ENCODE assay signal across 21 cellular contexts in the genomic region with DNA sequence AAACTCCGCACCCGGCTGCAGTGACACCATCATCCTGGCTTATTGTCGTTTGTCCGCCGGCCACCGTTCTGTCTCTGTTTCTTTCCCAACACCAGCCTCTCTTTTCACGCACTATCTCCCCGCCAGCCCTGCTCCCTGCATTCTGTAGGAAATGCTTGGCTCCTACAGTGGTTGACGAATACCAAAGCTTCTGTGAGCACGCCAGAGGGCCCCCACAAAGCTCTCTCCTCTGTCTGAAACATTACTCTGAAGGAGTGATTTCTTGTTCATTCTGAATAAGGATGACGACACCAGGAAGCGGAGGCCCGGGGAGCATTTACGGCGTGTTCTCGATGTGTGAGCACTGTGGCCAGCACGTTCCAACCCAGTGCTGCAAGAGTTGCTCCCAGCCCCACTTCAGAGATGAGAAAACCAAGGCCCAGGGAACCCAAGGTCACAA. TPM values are rescaled to one million over a fixed set of nuclear protein-coding genes. Genes with fewer than 3 reads are reported as not detected.
DNase-seq lines count a peak whose midpoint lies in the region; ATAC-seq and TF ChIP-seq lines count a peak whose summit lies in the region.
"Had no signal": no experiment of that assay in that cellular context is flagged by ENCODE, and none has a peak within 500 bp of the region (broad histone marks: within the 10 kb centered on the region; RNA-seq: fewer than 3 reads in every experiment).

No MANE protein-coding gene starts in this region.

- H3K4me1 Mint-ChIP-seq in HFFc6 (ENCODE audit: low read depth): peaks cover 59% of the 10 kb centered on the region
- peaks cover 49% of the 10 kb centered on the region for H3K4me1 Mint-ChIP-seq in central memory CD8-positive, alpha-beta T cell
- peaks cover 50 to 64% of the 10 kb centered on the region in 2 donors for H3K4me1 Mint-ChIP-seq in natural killer cell treated with Interleukin-12 subunit alpha and Interleukin-12 subunit beta and Interleukin-15 and Interleukin-18, amount 100 ng/mL, for 72 hours (ENCODE audit: low read depth in 2 of 2)

- DNase-seq in AG08396 (ENCODE audit: low spot score): peak; percentile 62
- no peak for DNase-seq in HFFc6
- DNase-seq in central memory CD8-positive, alpha-beta T cell (ENCODE audit: low spot score in 2 of 2): no peak
- no peak for DNase-seq in natural killer cell treated with Interleukin-12 subunit alpha and Interleukin-12 subunit beta and Interleukin-15 and Interleukin-18, amount 100 ng/mL, for 72 hours (ENCODE audit: low spot score)
- DNase-seq in NK-92 treated with Interleukin-12 subunit alpha and Interleukin-12 subunit beta, amount 100 ng/mL, for 24 hours (lab: John Stamatoyannopoulos, UW): no peak
- no peak for DNase-seq in pons (ENCODE audit: low spot score)
- DNase-seq: activated CD4-positive, alpha-beta memory T cell treated with anti-CD3 and anti-CD28 coated beads for 36 hours; activated gamma-delta T cell treated with Interleukin-2 at 50 U/mL for 16 hours; activated T-cell treated with anti-CD3 and anti-CD28 coated beads for 4 hours; endodermal cell; esophagus squamous epithelium; left colon; mesendoderm; naive thymus-derived CD4-positive, alpha-beta T cell; NCI-H1694; stimulated activated naive B cell treated with anti-CD40 and anti-IgM and Interleukin-4, amounts not matched to agents 10 μg/mL and 1 μg/mL and 100 μg/mL, for 72 hours; T1000 had no signal

- H3K27ac Mint-ChIP-seq in HFFc6: peak overlapping the region; percentile 95; the same call in 1 of the 2 replicates
- peak overlapping the region; percentile 79 for H3K27ac Mint-ChIP-seq in central memory CD8-positive, alpha-beta T cell (ENCODE audit: low read depth)
- H3K27ac Mint-ChIP-seq in natural killer cell treated with Interleukin-12 subunit alpha and Interleukin-12 subunit beta and Interleukin-15 and Interleukin-18, amount 100 ng/mL, for 72 hours: peak overlapping the region; percentile 90 to 96
- H3K27ac Mint-ChIP-seq: activated CD4-positive, alpha-beta memory T cell treated with anti-CD3 and anti-CD28 coated beads for 36 hours; endodermal cell; naive thymus-derived CD4-positive, alpha-beta T cell had no signal

- peaks cover 3% of the 10 kb centered on the region for H3K27me3 Mint-ChIP-seq in HFFc6 (ENCODE audit: insufficient read depth)
- no peaks in the 10 kb centered on the region for H3K27me3 Mint-ChIP-seq in central memory CD8-positive, alpha-beta T cell
- H3K27me3 Mint-ChIP-seq in natural killer cell treated with Interleukin-12 subunit alpha and Interleukin-12 subunit beta and Interleukin-15 and Interleukin-18, amount 100 ng/mL, for 72 hours: no peaks in the 10 kb centered on the region
- H3K27me3 Mint-ChIP-seq: activated CD4-positive, alpha-beta memory T cell treated with anti-CD3 and anti-CD28 coated beads for 36 hours; naive thymus-derived CD4-positive, alpha-beta T cell had no signal

- peak overlapping the region; percentile 85 for H3K4me3 Mint-ChIP-seq in HFFc6
- H3K4me3 Mint-ChIP-seq in central memory CD8-positive, alpha-beta T cell: no peak overlapping the region
- H3K4me3 Mint-ChIP-seq in natural killer cell treated with Interleukin-12 subunit alpha and Interleukin-12 subunit beta and Interleukin-15 and Interleukin-18, amount 100 ng/mL, for 72 hours: peak overlapping the region; percentile 25
- H3K4me3 Mint-ChIP-seq: activated CD4-positive, alpha-beta memory T cell treated with anti-CD3 and anti-CD28 coated beads for 36 hours; endodermal cell; naive thymus-derived CD4-positive, alpha-beta T cell; stimulated activated naive B cell treated with anti-CD40 and anti-IgM and Interleukin-4, amounts not matched to agents 10 μg/mL and 1 μg/mL and 100 μg/mL, for 72 hours had no signal

- H3K36me3 Mint-ChIP-seq in HFFc6 (ENCODE audit: low read depth): peaks cover 25% of the 10 kb centered on the region
- no peaks in the 10 kb centered on the region for H3K36me3 Mint-ChIP-seq in central memory CD8-positive, alpha-beta T cell (ENCODE audit: insufficient read depth)
- H3K36me3 Mint-ChIP-seq in natural killer cell treated with Interleukin-12 subunit alpha and Interleukin-12 subunit beta and Interleukin-15 and Interleukin-18, amount 100 ng/mL, for 72 hours: peaks cover 27% of the 10 kb centered on the region

- peaks cover 39% of the 10 kb centered on the region for H3K9me3 Mint-ChIP-seq in HFFc6
- H3K9me3 Mint-ChIP-seq in central memory CD8-positive, alpha-beta T cell: peaks cover 6% of the 10 kb centered on the region
- peaks cover 6% of the 10 kb centered on the region for H3K9me3 Mint-ChIP-seq in natural killer cell treated with Interleukin-12 subunit alpha and Interleukin-12 subunit beta and Interleukin-15 and Interleukin-18, amount 100 ng/mL, for 72 hours

- TF ChIP-seq CTCF in HFFc6 (IDR thresholded peaks at IDR 0.05): no peak

- no peak for ATAC-seq in central memory CD8-positive, alpha-beta T cell (replicated peaks; ENCODE audit: extremely low read depth, poor library complexity, severe bottlenecking)
- ATAC-seq in natural killer cell treated with Interleukin-12 subunit alpha and Interleukin-12 subunit beta and Interleukin-15 and Interleukin-18, amount 100 ng/mL, for 72 hours: peak in 1 of 2 donors; percentile 63
- no peak for ATAC-seq in HG03439 (IDR thresholded peaks at IDR 0.05; ENCODE audit: unreplicated experiment)
- ATAC-seq in GM21825 (IDR thresholded peaks at IDR 0.05; ENCODE audit: unreplicated experiment): no peak
- ATAC-seq: A549; naive thymus-derived CD4-positive, alpha-beta T cell; Right ventricle myocardium inferior had no signal

RNA-seq across cellular contexts. Expression of gene ADCY9, which starts 58.8 kb away (rescaled TPM):
- 10 to 100 TPM; 20.8 to 24.8 (median 22.6) TPM for total RNA-seq in HFFc6 (2021; fragmentation: NEBNext Ultra II Directional; extraction: Animal tissue kit (Norgen Biotek cat#: 25700))
- total RNA-seq in natural killer cell treated with Interleukin-12 subunit alpha and Interleukin-12 subunit beta and Interleukin-15 and Interleukin-18, amount 100 ng/mL, for 72 hours: 10 to 100 TPM; 11.1 to 23.6 TPM
